In the genomic region with DNA sequence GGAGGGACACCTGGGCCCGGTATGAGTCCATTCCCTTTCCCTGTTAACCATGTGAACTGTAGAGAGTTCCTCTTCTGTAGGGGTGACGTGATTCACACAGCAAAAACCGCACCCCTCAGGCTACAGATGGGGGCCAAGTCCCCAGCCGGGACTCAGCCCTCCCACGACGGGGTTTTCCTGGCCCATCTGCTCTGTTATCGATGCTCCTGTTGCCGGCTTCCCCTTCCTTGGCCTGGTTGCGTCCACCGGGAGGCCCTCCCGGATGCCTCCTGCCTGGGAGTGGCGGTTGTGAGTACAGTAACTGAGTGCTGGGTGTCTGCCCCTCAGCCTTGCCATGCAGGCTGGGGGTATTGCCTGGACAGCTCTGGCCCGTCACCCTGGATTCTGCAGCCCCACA, we compare ENCODE assay signal across 8 cellular contexts. TPM values are rescaled to one million over a fixed set of nuclear protein-coding genes. Genes with fewer than 3 reads are reported as not detected.
A peak's percentile ranks its signal among the peaks of the same experiment; 100 is the strongest.
DNase-seq lines count a peak whose midpoint lies in the region; ATAC-seq, FAIRE-seq and TF ChIP-seq lines count a peak whose summit lies in the region.

No MANE protein-coding gene starts in this region.

- DNase-seq in EH (ENCODE audit: low read depth) (peak; percentile 48), heart right ventricle (no peak), H54 (ENCODE audit: insufficient read length, low spot score) (no peak), NCI-H1417 treated with DMSO at 0.1 percent for 48 hours (lab: John Stamatoyannopoulos, UW) (no peak)
- DNase-seq in activated T-cell treated with anti-CD3 and anti-CD28 coated beads, Interleukin-2, amount 50 U/mL, for 72 hours, result peak; percentile 54 to 68
- DNase-seq in stimulated activated CD4-positive, alpha-beta T cell treated with anti-CD3 and anti-CD28 coated beads, Interleukin-12 subunit alpha, Interleukin-12 subunit beta, amount 100 ng/mL, for 4 hours, result peak; percentile 59

- peak overlapping the region; percentile 83 to 84 for H3K4me3 Mint-ChIP-seq in activated T-cell treated with anti-CD3 and anti-CD28 coated beads, Interleukin-2, amount 50 U/mL, for 72 hours

- TF ChIP-seq POLR2A in H54 (IDR thresholded peaks at IDR 0.05; ENCODE audit: low read depth, low read length), result no peak

- H3K4me1 Mint-ChIP-seq in activated T-cell treated with anti-CD3 and anti-CD28 coated beads, Interleukin-2, amount 50 U/mL, for 72 hours (ENCODE audit: low read depth), result peaks cover 20% of the 10 kb centered on the region

- no peak for FAIRE-seq in H54 (lab: Jason Lieb, UNC)

- intact Hi-C loops in heart right ventricle (cut with DNase I), result loop anchor here in 9 of 10 donors (1.0 to 10.0 kb wide), 16 partner anchors 183 to 563 kb away; no protein-coding TSS in a partner anchor

- H3K9me3 Mint-ChIP-seq in activated T-cell treated with anti-CD3 and anti-CD28 coated beads, Interleukin-2, amount 50 U/mL, for 72 hours, result no peaks in the 10 kb centered on the region

- ATAC-seq in GM21528 (IDR thresholded peaks at IDR 0.05; ENCODE audit: low FRiP score, unreplicated experiment) (peak; percentile 36), heart right ventricle (peak in 7 of 8 donors; percentile 3 to 22 (median 16))
- ATAC-seq in activated T-cell treated with anti-CD3 and anti-CD28 coated beads, Interleukin-2, amount 50 U/mL, for 72 hours (replicated peaks in 1 of 2), result peak; percentile 50 to 54

- no peak for TF ChIP-seq CTCF in heart right ventricle (IDR thresholded peaks at IDR 0.05)

- H3K36me3 ChIP-seq in KOPT-K1 (ENCODE audit: insufficient read depth, low read length) (no peaks in the 10 kb centered on the region), heart right ventricle (no peaks in the 10 kb centered on the region)

- H3K9me3 ChIP-seq in KOPT-K1 (ENCODE audit: insufficient read depth, low read length, poor library complexity, severe bottlenecking), result no peaks in the 10 kb centered on the region
- H3K9me3 ChIP-seq in heart right ventricle, result no peaks in the 10 kb centered on the region

- WGBS in heart right ventricle, 2 donors, result 13 to 16% methylated on average over 13 of the region's 13 CpGs

- H3K4me1 ChIP-seq in heart right ventricle, result peaks cover 18 to 48% (median 39%) of the 10 kb centered on the region in 9 donors

- H3K36me3 Mint-ChIP-seq in activated T-cell treated with anti-CD3 and anti-CD28 coated beads, Interleukin-2, amount 50 U/mL, for 72 hours (ENCODE audit: insufficient read depth in 2 of 2), result no peaks in the 10 kb centered on the region

- peaks cover 0 to 39% (median 0%) of the 10 kb centered on the region in 7 donors for H3K27me3 ChIP-seq in heart right ventricle

- H3K27me3 Mint-ChIP-seq in activated T-cell treated with anti-CD3 and anti-CD28 coated beads, Interleukin-2, amount 50 U/mL, for 72 hours (ENCODE audit: low read depth), result peaks cover 25% of the 10 kb centered on the region

- peak overlapping the region; percentile 85 for H3K27ac ChIP-seq in KOPT-K1 (ENCODE audit: low read depth, low read length, poor library complexity, severe bottlenecking)
- peak overlapping the region in 5 of 10 donors; percentile 64 to 93 (median 81) for H3K27ac ChIP-seq in heart right ventricle

- H3K27ac Mint-ChIP-seq in activated T-cell treated with anti-CD3 and anti-CD28 coated beads, Interleukin-2, amount 50 U/mL, for 72 hours, result peak overlapping the region; percentile 88

- H3K4me3 ChIP-seq in heart right ventricle, result peak overlapping the region in 9 of 10 donors; percentile 30 to 69 (median 54)

RNA-seq across cellular contexts. Expression of a gene that starts 0.8 kb away (rescaled TPM):
- 1 to 10 TPM; 3.7 to 5.2 TPM for total RNA-seq in activated T-cell treated with anti-CD3 and anti-CD28 coated beads, Interleukin-2, amount 50 U/mL, for 72 hours
- total RNA-seq in heart right ventricle, result 10 to 100 TPM; 19.0 to 29.7 (median 25.1) TPM
- 10 to 100 TPM; 14.3 to 14.8 TPM for polyA plus RNA-seq in heart right ventricle

Comparison
In these comparisons a context has a peak if more than half of its experiments do, and no peak if none do; other contexts are left out.
1. DNase-seq: peak in EH (single experiment), activated T-cell treated with anti-CD3 and anti-CD28 coated beads, Interleukin-2, amount 50 U/mL, for 72 hours (2 of 2) and stimulated activated CD4-positive, alpha-beta T cell treated with anti-CD3 and anti-CD28 coated beads, Interleukin-12 subunit alpha, Interleukin-12 subunit beta, amount 100 ng/mL, for 4 hours (single experiment); none in heart right ventricle (0 of 2), H54 (single experiment) and NCI-H1417 treated with DMSO at 0.1 percent for 48 hours (single experiment).
2. Peak in every context shown above with its lines, with median percentiles within 50 percentile points of each other: ATAC-seq.